11 cellular contexts compared by ENCODE assay signal in genomic region chr10:114367041-114367675, GRCh38. TPM values are rescaled to one million over a fixed set of nuclear protein-coding genes. Genes with fewer than 3 reads are reported as not detected.
A peak's percentile ranks its signal among the peaks of the same experiment; 100 is the strongest.
DNase-seq lines count a peak whose midpoint lies in the region; ATAC-seq, FAIRE-seq and TF ChIP-seq lines count a peak whose summit lies in the region.
"Had no signal": no experiment of that assay in that cellular context is flagged by ENCODE, and none has a peak within 500 bp of the region (broad histone marks: within the 10 kb centered on the region; RNA-seq: fewer than 3 reads in every experiment).

No MANE protein-coding gene starts in this region.

- no peak overlapping the region for H3K9ac ChIP-seq in GM12878 (ENCODE audit: control insufficient read depth, insufficient read depth, low read length)

- peak; percentile 24 for DNase-seq in NK-92 treated with Interleukin-12 subunit alpha and Interleukin-12 subunit beta, amount 100 ng/mL, for 24 hours (lab: John Stamatoyannopoulos, UW)
- DNase-seq in NK-92 (lab: John Stamatoyannopoulos, UW; ENCODE audit: unreplicated experiment) (no peak), GM12878 (ENCODE audit: low read depth, low spot score) (no peak), mesothelial cell of epicardium (ENCODE audit: low spot score in 2 of 2, unreplicated experiment in 2 of 2) (no peak), transverse colon (no peak), erythroblast (lab: John Stamatoyannopoulos, UW) (no peak), NCI-H2081 (lab: John Stamatoyannopoulos, UW) (no peak)
- no peak for DNase-seq in activated CD4-positive, alpha-beta T cell treated with anti-CD3 and anti-CD28 coated beads for 4 hours
- DNase-seq: 8988T; activated naive CD4-positive, alpha-beta T cell treated with anti-CD3 and anti-CD28 coated beads for 36 hours; left colon had no signal

- no peak for FAIRE-seq in GM12878 (lab: Jason Lieb, UNC)

- H3K36me3 Mint-ChIP-seq in mesothelial cell of epicardium = no peaks in the 10 kb centered on the region

- H3K9me3 Mint-ChIP-seq in mesothelial cell of epicardium = peaks cover 5% of the 10 kb centered on the region
- H3K9me3 Mint-ChIP-seq: activated naive CD4-positive, alpha-beta T cell treated with anti-CD3 and anti-CD28 coated beads for 36 hours had no signal

- no peak for TF ChIP-seq CTCF in GM12878 (IDR thresholded peaks at IDR 0.05 in 2 of 3, conservative IDR thresholded peaks at IDR 0.05 in 1 of 3; ENCODE audit: control insufficient read depth in 2 of 3, extremely low read depth in 1 of 3, insufficient read depth in 1 of 3, low read depth in 3 of 3, low read length in 3 of 3)
- no peak for TF ChIP-seq CTCF in mesothelial cell of epicardium (IDR thresholded peaks at IDR 0.05; ENCODE audit: unreplicated experiment)
- no peak for TF ChIP-seq CTCF in transverse colon (IDR thresholded peaks at IDR 0.05)

- peak overlapping the region; percentile 90 for H3K27ac Mint-ChIP-seq in mesothelial cell of epicardium
- H3K27ac Mint-ChIP-seq: activated naive CD4-positive, alpha-beta T cell treated with anti-CD3 and anti-CD28 coated beads for 36 hours had no signal

- SMC1A ChIA-PET in GM12878 (lab: Charles Lee; ENCODE audit: uncharacterized antibody, unreplicated experiment) = interaction anchor here (0.5 to 2.4 kb wide), 14 partner anchors 8 to 68 kb away, joined by 3 to 17 read pairs (median 3); no protein-coding TSS in a partner anchor

- POLR2A ChIA-PET in GM12878 (lab: Charles Lee) = interaction anchor here (0.6 kb wide), 1 partner anchor 18 kb away, joined by 7 read pairs; no protein-coding TSS in a partner anchor

- no peak overlapping the region for H3K4me3 Mint-ChIP-seq in mesothelial cell of epicardium
- H3K4me3 Mint-ChIP-seq: activated naive CD4-positive, alpha-beta T cell treated with anti-CD3 and anti-CD28 coated beads for 36 hours had no signal

- no peak for TF ChIP-seq RAD21 in GM12878 (IDR thresholded peaks at IDR 0.05; ENCODE audit: insufficient read depth, low read depth, low read length)

- H3K4me1 ChIP-seq in GM12878 (ENCODE audit: control insufficient read depth, insufficient read depth, low read length) (peaks cover 10% of the 10 kb centered on the region), transverse colon (peaks cover 0 to 20% (median 7%) of the 10 kb centered on the region in 4 donors)

- no peak overlapping the region for H2AFZ ChIP-seq in GM12878 (ENCODE audit: control insufficient read depth, low read depth, low read length)

- RAD21 ChIA-PET in GM12878 (lab: Charles Lee; ENCODE audit: unreplicated experiment) = interaction anchor here (0.6 to 2.3 kb wide), 8 partner anchors 10 to 418 kb away, joined by 3 to 8 read pairs (median 4); no protein-coding TSS in a partner anchor

- H3K27ac ChIP-seq in GM12878 (ENCODE audit: control insufficient read depth, insufficient read depth) (no peak overlapping the region), transverse colon (peak overlapping the region; percentile 27 to 59 (median 43))

- ATAC-seq in GM12878 = peak; percentile 85
- ATAC-seq: left colon had no signal

- TF ChIP-seq EP300 in GM12878 (IDR thresholded peaks at IDR 0.05; ENCODE audit: borderline replicate concordance in 1 of 2, control insufficient read depth in 1 of 2, low read depth in 2 of 2, low read length in 2 of 2) (no peak), transverse colon (IDR thresholded peaks at IDR 0.05; ENCODE audit: low read depth) (no peak)

- intact Hi-C loops in GM12878 (cut with micrococcal nuclease; ENCODE audit: unreplicated experiment) = no loop called here
- intact Hi-C loops in transverse colon (cut with DNase I; ENCODE audit: low total_unique reads) = no loop called here

- H3K27me3 ChIP-seq in GM12878 (replicated peaks in 1 of 2; ENCODE audit: control insufficient read depth in 2 of 2, insufficient read depth in 2 of 2, low read length in 1 of 2) (no peaks in the 10 kb centered on the region), transverse colon (no peaks in the 10 kb centered on the region)

- TF ChIP-seq POLR2A in GM12878 (IDR thresholded peaks at IDR 0.05; ENCODE audit: low read depth, low read length) (no peak), transverse colon (IDR thresholded peaks at IDR 0.05) (no peak), erythroblast (IDR thresholded peaks at IDR 0.05; ENCODE audit: low read length) (no peak)

- no peak overlapping the region for H3K4me2 ChIP-seq in GM12878 (ENCODE audit: control insufficient read depth, insufficient read depth)

- 29% methylated on average over 3 of the region's 3 CpGs for WGBS in GM12878 (ENCODE audit: insufficient coverage, insufficient replicate concordance, low lambda C conversion rate, missing lambda C conversion rate)
- 17 to 41% methylated on average over 1 to 3 of the region's 3 CpGs for WGBS in transverse colon (ENCODE audit: low coverage in 1 of 2), 2 donors

- no TSS peak for BruUV-seq in GM12878 (replicated peaks; lab: Mats Ljungman, UMichigan)

- no peaks in the 10 kb centered on the region for H3K79me2 ChIP-seq in GM12878 (ENCODE audit: control insufficient read depth, insufficient read depth, low read length)

- H3K9me3 ChIP-seq in GM12878 (replicated peaks; ENCODE audit: control insufficient read depth, insufficient read depth, low read length) (no peaks in the 10 kb centered on the region), transverse colon (no peaks in the 10 kb centered on the region)

- H3K4me3 ChIP-seq in GM12878 (no peak overlapping the region), transverse colon (no peak overlapping the region)

- peaks cover 26% of the 10 kb centered on the region for H3K4me1 Mint-ChIP-seq in mesothelial cell of epicardium

- no peaks in the 10 kb centered on the region for H4K20me1 ChIP-seq in GM12878 (ENCODE audit: control insufficient read depth, insufficient read depth)

- no peaks in the 10 kb centered on the region for H3K27me3 Mint-ChIP-seq in mesothelial cell of epicardium (ENCODE audit: low read depth)

- H3K36me3 ChIP-seq in GM12878 (ENCODE audit: control insufficient read depth in 2 of 2, insufficient read depth in 2 of 2, low read length in 1 of 2) (no peaks in the 10 kb centered on the region), transverse colon (no peaks in the 10 kb centered on the region)

- CTCF ChIA-PET in GM12878 (lab: Yijun Ruan, JAX) = interaction anchor here (0.8 to 1.3 kb wide), 5 partner anchors 11 to 64 kb away, joined by 3 to 5 read pairs (median 4); no protein-coding TSS in a partner anchor

- in situ Hi-C loops in GM12878 (cut with MboI) (no loop called here), transverse colon (cut with MboI; ENCODE audit: low pct_ligation_motif_present in 1 of 4, low pct_unique_long_range_greater_than_20kb in 1 of 4, low sequenced_read_pairs in 3 of 4) (no loop called here)

TF ChIP-seq in GM12878, 131 proteins besides CTCF, POLR2A, EP300 and RAD21 (continues in another document):
- TF ChIP-seq MXI1 (IDR thresholded peaks at IDR 0.05; ENCODE audit: low read depth, low read length) = no peak
- no peak for TF ChIP-seq E2F8 (IDR thresholded peaks at IDR 0.05; ENCODE audit: low read depth, partially characterized antibody)
- peak; percentile 50; the same call in 1 of the 2 replicates for TF ChIP-seq IKZF1 (conservative IDR thresholded peaks at IDR 0.05)
- peak; percentile 65; the same call in 1 of the 2 replicates for TF ChIP-seq DPF2 (IDR thresholded peaks at IDR 0.05)
- no peak for TF ChIP-seq SUZ12 (IDR thresholded peaks at IDR 0.05; ENCODE audit: unreplicated experiment)
- no peak for TF ChIP-seq FOXM1 (IDR thresholded peaks at IDR 0.05; ENCODE audit: low read depth, low read length)
- peak; percentile 41; the same call in 1 of the 2 replicates for TF ChIP-seq RUNX3 (IDR thresholded peaks at IDR 0.05; ENCODE audit: low read length)
- peak in 1 of 2 experiments; percentile 49; a peak in 2 of 4 replicates for TF ChIP-seq BHLHE40 (IDR thresholded peaks at IDR 0.05; ENCODE audit: borderline replicate concordance in 1 of 2, low read depth in 2 of 2, low read length in 1 of 2)
- 0 out of 2 replicates have a peak, but pooled peaks have one; percentile 57 for TF ChIP-seq ZSCAN29 (IDR thresholded peaks at IDR 0.05)

RNA-seq across cellular contexts. Expression of gene AFAP1L2, which starts 37.1 kb away (rescaled TPM):
- total RNA-seq in GM12878 (2013; cell fraction: nucleolus; rRNA removed) = 1.2 and 1.5 TPM in 2 replicates
- 0.71 and 1.1 TPM in 2 replicates for total RNA-seq in GM12878 (2014; rRNA removed)
- 0.27 and 0.32 TPM in 2 replicates for total RNA-seq in GM12878 (2014; rRNA removed; fragmentation: Illumina TruSeq; extraction: Trizol)
- 0.37 and 0.49 TPM in 2 replicates for total RNA-seq in GM12878 (2021)
- 2.0 TPM for polyA plus RNA-seq in GM12878 (2011; ENCODE audit: low read depth)
- polyA plus RNA-seq in GM12878 (2011; rRNA removed) = 2.7 and 4.0 TPM in 2 replicates
- 5.0 and 5.3 TPM in 2 replicates for polyA plus RNA-seq in GM12878 (2011; cell fraction: cytosol; rRNA removed)
- polyA plus RNA-seq in GM12878 (2011; cell fraction: nucleus; rRNA removed) = 10.6 and 13.4 TPM in 2 replicates
- 3.0 and 3.2 TPM in 2 replicates for polyA plus RNA-seq in GM12878 (2012)
- polyA plus RNA-seq in GM12878 (2014; fragmentation: Illumina TruSeq; extraction: Trizol) = 0.32 and 0.43 TPM in 2 replicates
- under 1 TPM; 0.03 to 0.07 TPM for polyA plus RNA-seq in GM12878 (2014; fragmentation: Nextera tagmentation; extraction: Ambion mirVana)
- 0.41 and 0.76 TPM in 2 replicates for polyA plus RNA-seq in GM12878 (2014; rRNA removed)
- polyA plus RNA-seq in GM12878 (2016; fragmentation: Nextera tagmentation; extraction: Ambion mirVana) = under 1 TPM; 0.31 to 0.37 TPM
- 3.6 and 8.2 TPM in 2 replicates for polyA minus RNA-seq in GM12878 (2011; rRNA and poly(A)+ RNA removed)
- 3.6 and 4.4 TPM in 2 replicates for polyA minus RNA-seq in GM12878 (2011; cell fraction: cytosol; rRNA and poly(A)+ RNA removed)
- polyA minus RNA-seq in GM12878 (2011; cell fraction: nucleus; rRNA and poly(A)+ RNA removed) = 2.7 and 5.7 TPM in 2 replicates
- 4.0 to 5.7 TPM (median 5.7 TPM) in 3 replicates for total RNA-seq in mesothelial cell of epicardium
- total RNA-seq in transverse colon = 10 to 100 TPM; 12.2 to 42.6 (median 13.2) TPM
